In the genomic region with DNA sequence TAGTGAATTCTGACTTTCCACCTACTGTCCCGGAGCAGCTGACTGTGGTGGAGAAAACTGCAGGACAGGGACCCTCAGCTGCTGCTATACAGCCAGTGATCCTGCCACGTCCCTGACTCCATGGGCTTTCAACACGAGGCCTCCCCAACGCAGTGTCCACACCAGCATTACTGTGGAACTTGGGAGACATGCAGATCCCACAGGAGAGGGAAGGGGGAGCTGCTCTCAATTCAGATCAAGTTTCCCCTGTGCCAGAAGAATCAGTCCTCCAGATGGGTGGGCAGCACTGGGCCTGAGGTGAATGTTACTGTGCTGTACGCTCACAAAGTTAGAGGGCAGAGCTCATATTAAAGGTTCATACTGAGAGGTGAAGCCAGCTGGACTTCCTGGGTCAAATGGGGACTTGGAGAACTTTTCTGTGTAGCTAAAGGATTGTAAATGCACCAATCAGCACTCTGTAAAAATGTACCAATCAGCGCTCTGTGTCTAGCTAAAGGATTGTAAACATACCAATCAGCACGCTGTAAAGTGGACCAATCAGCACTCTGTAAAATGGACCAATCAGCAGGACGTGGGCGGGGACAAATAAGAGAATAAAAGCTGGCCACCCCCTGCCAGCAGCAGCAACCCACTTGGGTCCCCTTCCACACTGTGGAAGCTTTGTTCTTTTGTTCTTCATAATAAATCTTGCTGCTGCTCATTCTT, we compare ENCODE assay signal across 7 cellular contexts. TPM values are rescaled to one million over a fixed set of nuclear protein-coding genes. Genes with fewer than 3 reads are reported as not detected.
DNase-seq lines count a peak whose midpoint lies in the region; ATAC-seq, FAIRE-seq and TF ChIP-seq lines count a peak whose summit lies in the region.
"Not testable (repeated sequence)": the region's sequence is repeated elsewhere in the genome, so short reads cannot be mapped to it uniquely, and the experiment has no call there.

No MANE protein-coding gene starts in this region.

- H4K91ac ChIP-seq in IMR-90 (ENCODE audit: insufficient read depth, low read depth, low read length): peak overlapping the region; percentile 88; the same call in 1 of the 2 replicates

- H3K9me3 Mint-ChIP-seq in astrocyte (ENCODE audit: unreplicated experiment): peaks cover 13% of the 10 kb centered on the region
- H3K9me3 Mint-ChIP-seq in dendritic cell treated with granulocyte-macrophage colony-stimulating factor and Interleukin-4, amounts not matched to agents 40 ng/mL and 50 ng/mL, for 4 days; osteocyte (ENCODE audit: unreplicated experiment): not testable (repeated sequence)

- intact Hi-C loops in IMR-90 (cut with micrococcal nuclease); dendritic cell treated with granulocyte-macrophage colony-stimulating factor and Interleukin-4, amounts not matched to agents 40 ng/mL and 50 ng/mL, for 4 days (cut with micrococcal nuclease); HepG2 (cut with micrococcal nuclease; ENCODE audit: unreplicated experiment): not testable (repeated sequence)

- CTCF ChIA-PET in IMR-90 (lab: Yijun Ruan, JAX); HepG2 (lab: Yijun Ruan, JAX; ENCODE audit: low intra/inter-chr PET ratio, low total read pairs): not testable (repeated sequence)

- in situ Hi-C loops in IMR-90 (cut with MboI; ENCODE audit: low sequenced_read_pairs): loop anchor here (5.0 to 25.0 kb wide), 3 partner anchors 36 to 1026 kb away; partner anchors contain the start of gene AKR1E2
- in situ Hi-C loops in HepG2 (cut with HindIII; ENCODE audit: extremely low pct_ligation_motif_present, low pct_unique_long_range_greater_than_20kb): not testable (repeated sequence)

- not testable (repeated sequence) for BruUV-seq in IMR-90 (replicated peaks; lab: Mats Ljungman, UMichigan); HepG2 (replicated peaks; lab: Mats Ljungman, UMichigan)

- not testable (repeated sequence) for H3K27me3 ChIP-seq in IMR-90 (ENCODE audit: control insufficient read depth, insufficient read depth, low read length); OCI-LY3 (ENCODE audit: low read depth, low read length); astrocyte (ENCODE audit: insufficient read depth, low read length); HepG2 (ENCODE audit: control insufficient read depth in 1 of 2, insufficient read depth in 2 of 2, low read length in 2 of 2)

- H3K4me2 ChIP-seq in IMR-90 (ENCODE audit: low read depth, low read length); astrocyte (ENCODE audit: low read length); HepG2 (ENCODE audit: low read depth, low read length): not testable (repeated sequence)
- peak overlapping the region; percentile 36; the same call in 1 of the 2 replicates for H3K4me2 ChIP-seq in OCI-LY3 (ENCODE audit: low read length)

- not testable (repeated sequence) for ATAC-seq in IMR-90 (ENCODE audit: low read depth)
- ATAC-seq in HepG2: peak; percentile 53

- H3K27ac ChIP-seq in IMR-90 (ENCODE audit: insufficient read depth, low read length); OCI-LY3 (ENCODE audit: low read length); astrocyte (ENCODE audit: low read depth, low read length): not testable (repeated sequence)
- H3K27ac ChIP-seq in HepG2 (ENCODE audit: extremely low read length, insufficient read depth, low read length): peak overlapping the region; percentile 25

- not testable (repeated sequence) for H2BK20ac ChIP-seq in IMR-90 (ENCODE audit: low read depth, low read length)

- not testable (repeated sequence) for H3K18ac ChIP-seq in IMR-90 (ENCODE audit: low read depth, low read length)

- not testable (repeated sequence) for H2BK5ac ChIP-seq in IMR-90 (ENCODE audit: low read depth, low read length, poor library complexity, severe bottlenecking)

- dilution Hi-C loops in IMR-90 (cut with HindIII; ENCODE audit: low sequenced_read_pairs, unreplicated experiment): not testable (repeated sequence)

- H3K4ac ChIP-seq in IMR-90 (ENCODE audit: low read depth, low read length): not testable (repeated sequence)

- H3K9me3 ChIP-seq in IMR-90 (ENCODE audit: control insufficient read depth, insufficient read depth, low read length); OCI-LY3 (ENCODE audit: insufficient read depth, low read length); astrocyte (ENCODE audit: insufficient read depth, low read depth, low read length); HepG2 (ENCODE audit: low read length): not testable (repeated sequence)

- not testable (repeated sequence) for H4K20me1 ChIP-seq in IMR-90 (ENCODE audit: insufficient read depth, low read length); OCI-LY3 (ENCODE audit: insufficient read depth, low read length); astrocyte (ENCODE audit: insufficient read depth, low read length); HepG2 (ENCODE audit: insufficient read depth, low read length)

- H4K8ac ChIP-seq in IMR-90 (ENCODE audit: low read depth in 2 of 2, low read length in 2 of 2): not testable (repeated sequence)

- H2BK120ac ChIP-seq in IMR-90 (ENCODE audit: low read depth, low read length): peak overlapping the region; percentile 64; the same call in 1 of the 2 replicates

- FAIRE-seq in astrocyte (lab: Jason Lieb, UNC); HepG2 (lab: Jason Lieb, UNC): not testable (repeated sequence)

- TF ChIP-seq RAD21 in IMR-90 (IDR thresholded peaks at IDR 0.05; ENCODE audit: low read length); HepG2 (CRISPR knock-in tag; IDR thresholded peaks at IDR 0.05): not testable (repeated sequence)

- H2BK15ac ChIP-seq in IMR-90 (ENCODE audit: low read depth, low read length): not testable (repeated sequence)

- H3K4me3 ChIP-seq in IMR-90 (ENCODE audit: insufficient read depth, low read depth, low read length); OCI-LY3 (ENCODE audit: low read length); astrocyte (ENCODE audit: insufficient read depth, low read depth, low read length); HepG2 (replicated peaks in 1 of 3; ENCODE audit: insufficient read depth in 1 of 3, low read depth in 2 of 3, low read length in 3 of 3): not testable (repeated sequence)

- not testable (repeated sequence) for H3K14ac ChIP-seq in IMR-90 (replicated peaks; ENCODE audit: low read depth, low read length)

- 0 out of 2 replicates have a peak overlapping the region, but pooled peaks have one; percentile 18 for H2AK5ac ChIP-seq in IMR-90 (ENCODE audit: low read depth, low read length)

- H3K4me3 Mint-ChIP-seq in astrocyte (ENCODE audit: unreplicated experiment): peak overlapping the region; percentile 40
- H3K4me3 Mint-ChIP-seq in dendritic cell treated with granulocyte-macrophage colony-stimulating factor and Interleukin-4, amounts not matched to agents 40 ng/mL and 50 ng/mL, for 4 days; osteocyte (ENCODE audit: unreplicated experiment): not testable (repeated sequence)

- not testable (repeated sequence) for H3K56ac ChIP-seq in IMR-90 (ENCODE audit: extremely low read depth, insufficient read depth, low read length)

- not testable (repeated sequence) for H3K23ac ChIP-seq in IMR-90 (ENCODE audit: low read depth, low read length)

- 100% methylated on average over 4 of the region's 9 CpGs; no CpG with 5 or more reads in 1 of the 2 experiments for WGBS in IMR-90 (ENCODE audit: extremely low coverage in 2 of 2, insufficient read length in 1 of 2), 2 experiments
- WGBS in HepG2 (ENCODE audit: low lambda C conversion rate): 100% methylated on average over 8 of the region's 9 CpGs

- DNase-seq in DMS 273 (lab: John Stamatoyannopoulos, UW; ENCODE audit: unreplicated experiment) (peak; percentile 5), osteocyte (ENCODE audit: extremely low spot score, unreplicated experiment) (peak; percentile 56)
- DNase-seq in IMR-90; astrocyte (ENCODE audit: low read depth); HepG2 (ENCODE audit: low spot score): not testable (repeated sequence)

- not testable (repeated sequence) for H3K4me1 Mint-ChIP-seq in astrocyte (ENCODE audit: low read depth, unreplicated experiment)
- H3K4me1 Mint-ChIP-seq in dendritic cell treated with granulocyte-macrophage colony-stimulating factor and Interleukin-4, amounts not matched to agents 40 ng/mL and 50 ng/mL, for 4 days (ENCODE audit: low read depth): peaks cover 36% of the 10 kb centered on the region
- H3K4me1 Mint-ChIP-seq in osteocyte (ENCODE audit: unreplicated experiment): peaks cover 12% of the 10 kb centered on the region

- H3K27ac Mint-ChIP-seq in astrocyte (ENCODE audit: unreplicated experiment); osteocyte (ENCODE audit: unreplicated experiment): not testable (repeated sequence)
- peak overlapping the region; percentile 27 for H3K27ac Mint-ChIP-seq in dendritic cell treated with granulocyte-macrophage colony-stimulating factor and Interleukin-4, amounts not matched to agents 40 ng/mL and 50 ng/mL, for 4 days

- not testable (repeated sequence) for H4K5ac ChIP-seq in IMR-90 (ENCODE audit: low read depth, low read length)

- H3K4me1 ChIP-seq in IMR-90 (ENCODE audit: control insufficient read depth, insufficient read depth, low read length) (peaks cover 10% of the 10 kb centered on the region), OCI-LY3 (ENCODE audit: low read length) (peaks cover 18% of the 10 kb centered on the region), HepG2 (ENCODE audit: insufficient read depth, low read length) (peaks cover 28% of the 10 kb centered on the region)
- not testable (repeated sequence) for H3K4me1 ChIP-seq in astrocyte (ENCODE audit: insufficient read depth, low read length)

- H3K79me1 ChIP-seq in IMR-90 (ENCODE audit: low read depth in 1 of 2, low read length in 2 of 2): not testable (repeated sequence)

- H3K9me1 ChIP-seq in IMR-90 (ENCODE audit: insufficient read depth, low read length): not testable (repeated sequence)

- H3K79me2 ChIP-seq in OCI-LY3 (ENCODE audit: low read length); astrocyte (ENCODE audit: insufficient read depth, low read length); HepG2 (ENCODE audit: insufficient read depth, low read length): not testable (repeated sequence)

- TF ChIP-seq CTCF in IMR-90 (conservative IDR thresholded peaks at IDR 0.05; ENCODE audit: low read depth, low read length); OCI-LY3 (IDR thresholded peaks at IDR 0.05; ENCODE audit: low read depth, low read length); astrocyte (IDR thresholded peaks at IDR 0.05; ENCODE audit: insufficient read depth, low read depth, low read length); HepG2 (CRISPR knock-in tag; IDR thresholded peaks at IDR 0.05); osteocyte (IDR thresholded peaks at IDR 0.05): not testable (repeated sequence)

- not testable (repeated sequence) for TF ChIP-seq POLR2A in IMR-90 (IDR thresholded peaks at IDR 0.05; ENCODE audit: low read depth, low read length); HepG2 (IDR thresholded peaks at IDR 0.05; ENCODE audit: insufficient read depth in 1 of 2, low read depth in 2 of 2, low read length in 2 of 2)

- not testable (repeated sequence) for H3K9ac ChIP-seq in IMR-90 (ENCODE audit: low read depth, low read length); OCI-LY3 (ENCODE audit: low read length); astrocyte (ENCODE audit: low read length); HepG2 (ENCODE audit: insufficient read depth, low read depth, low read length)

- H3K36me3 ChIP-seq in IMR-90 (ENCODE audit: control insufficient read depth, insufficient read depth, low read length); OCI-LY3 (replicated peaks; ENCODE audit: low read depth, low read length); astrocyte (ENCODE audit: insufficient read depth, low read length); HepG2 (replicated peaks in 1 of 2; ENCODE audit: control insufficient read depth in 1 of 2, insufficient read depth in 2 of 2, low read length in 2 of 2): not testable (repeated sequence)

- H3K36me3 Mint-ChIP-seq in astrocyte (ENCODE audit: low read depth, unreplicated experiment); dendritic cell treated with granulocyte-macrophage colony-stimulating factor and Interleukin-4, amounts not matched to agents 40 ng/mL and 50 ng/mL, for 4 days (ENCODE audit: low read depth); osteocyte (ENCODE audit: unreplicated experiment): not testable (repeated sequence)

- not testable (repeated sequence) for H3K27me3 Mint-ChIP-seq in astrocyte (ENCODE audit: low read depth, unreplicated experiment); dendritic cell treated with granulocyte-macrophage colony-stimulating factor and Interleukin-4, amounts not matched to agents 40 ng/mL and 50 ng/mL, for 4 days; osteocyte (ENCODE audit: unreplicated experiment)

- H2AFZ ChIP-seq in IMR-90 (replicated peaks; ENCODE audit: low read length, poor library complexity): peak overlapping the region; percentile 53
- H2AFZ ChIP-seq in OCI-LY3 (ENCODE audit: low read depth, low read length); astrocyte (ENCODE audit: low read depth, low read length); HepG2 (ENCODE audit: low read length): not testable (repeated sequence)

- POLR2A ChIA-PET in IMR-90 (lab: Charles Lee; ENCODE audit: unreplicated experiment): not testable (repeated sequence)
- POLR2A ChIA-PET in HepG2 (lab: Yijun Ruan, JAX): interaction anchor here (0.7 kb wide), 1 partner anchor 50 kb away, joined by 3 read pairs; the partner anchor contains the start of gene GDI2

- not testable (repeated sequence) for TF ChIP-seq EP300 in HepG2 (IDR thresholded peaks at IDR 0.05; ENCODE audit: low read depth in 2 of 2, low read length in 2 of 2); HepG2 (CRISPR knock-in tag; IDR thresholded peaks at IDR 0.05; ENCODE audit: borderline replicate concordance)

- H2AK9ac ChIP-seq in IMR-90 (replicated peaks; ENCODE audit: low read depth, low read length, poor library complexity): not testable (repeated sequence)

RNA-seq across cellular contexts. Expression of gene ANKRD16, which starts 26.6 kb away (rescaled TPM):
- total RNA-seq in IMR-90 (2012; rRNA removed): 3.3 and 5.7 TPM in 2 replicates
- polyA plus RNA-seq in IMR-90 (2012; rRNA removed): 5.1 and 6.3 TPM in 2 replicates
- polyA plus RNA-seq in IMR-90 (2012; cell fraction: cytosol; rRNA removed): 2.9 and 5.4 TPM in 2 replicates
- polyA plus RNA-seq in IMR-90 (2012; cell fraction: nucleus; rRNA removed; ENCODE audit: low replicate concordance): 11.0 and 15.6 TPM in 2 replicates
- total RNA-seq in astrocyte: 4.9 TPM in 2 replicates
- total RNA-seq in HepG2 (2016; rRNA removed; fragmentation: Illumina TruSeq; extraction: Trizol): 5.4 and 8.0 TPM in 2 replicates
- 1.9 and 2.7 TPM in 2 replicates for total RNA-seq in HepG2 (2016; cell fraction: cytosol; rRNA removed; fragmentation: Illumina TruSeq; extraction: Trizol; ENCODE audit: low read depth)
- 6.3 and 7.1 TPM in 2 replicates for total RNA-seq in HepG2 (2016; cell fraction: insoluble cytoplasmic fraction; rRNA removed; fragmentation: Illumina TruSeq; extraction: Trizol)
- total RNA-seq in HepG2 (2016; cell fraction: membrane; rRNA removed; fragmentation: Illumina TruSeq; extraction: Trizol): 3.9 and 4.7 TPM in 2 replicates
- total RNA-seq in HepG2 (2016; cell fraction: nucleus; rRNA removed; fragmentation: Illumina TruSeq; extraction: Trizol): 7.7 and 9.0 TPM in 2 replicates
- 11.2 and 11.4 TPM in 2 replicates for polyA plus RNA-seq in HepG2 (2011; rRNA removed)
- polyA plus RNA-seq in HepG2 (2011; cell fraction: cytosol; rRNA removed): 6.7 and 8.3 TPM in 2 replicates
- polyA plus RNA-seq in HepG2 (2011; cell fraction: nucleus; rRNA removed): 16.0 and 18.1 TPM in 2 replicates
- polyA plus RNA-seq in HepG2 (2012): 4.1 and 4.2 TPM in 2 replicates
- polyA plus RNA-seq in HepG2 (2016; cell fraction: cytosol; fragmentation: Illumina TruSeq; extraction: Trizol; ENCODE audit: low read depth): 2.1 and 2.4 TPM in 2 replicates
- 6.3 and 7.9 TPM in 2 replicates for polyA plus RNA-seq in HepG2 (2016; cell fraction: insoluble cytoplasmic fraction; fragmentation: Illumina TruSeq; extraction: Trizol; ENCODE audit: low read depth)
- polyA plus RNA-seq in HepG2 (2016; cell fraction: membrane; fragmentation: Illumina TruSeq; extraction: Trizol; ENCODE audit: low read depth): 3.7 and 4.2 TPM in 2 replicates
- polyA plus RNA-seq in HepG2 (2016; cell fraction: nucleus; fragmentation: Illumina TruSeq; extraction: Trizol; ENCODE audit: insufficient read depth, low read depth): 11.7 and 12.7 TPM in 2 replicates
- 33.4 and 63.2 TPM in 2 replicates for polyA minus RNA-seq in HepG2 (2011; rRNA and poly(A)+ RNA removed; ENCODE audit: low replicate concordance)
- polyA minus RNA-seq in HepG2 (2011; cell fraction: cytosol; rRNA and poly(A)+ RNA removed): 4.2 and 6.3 TPM in 2 replicates
- 25.5 and 26.4 TPM in 2 replicates for polyA minus RNA-seq in HepG2 (2011; cell fraction: nucleus; rRNA and poly(A)+ RNA removed)
- 8.8 and 9.5 TPM in 2 replicates for total RNA-seq in osteocyte

RNA-seq across cellular contexts. Expression of gene FBH1, which starts 26.9 kb away (rescaled TPM):
- total RNA-seq in IMR-90 (2012; rRNA removed) (60.8 and 72.2 TPM in 2 replicates), astrocyte (71.5 and 73.3 TPM in 2 replicates), HepG2 (2016; rRNA removed; fragmentation: Illumina TruSeq; extraction: Trizol) (53.3 and 60.3 TPM in 2 replicates), osteocyte (77.8 and 86.1 TPM in 2 replicates)
- polyA plus RNA-seq in IMR-90 (2012; rRNA removed) (48.8 and 59.3 TPM in 2 replicates), HepG2 (2011; rRNA removed) (48.8 and 51.3 TPM in 2 replicates)
- polyA plus RNA-seq in IMR-90 (2012; cell fraction: cytosol; rRNA removed): 34.7 and 41.0 TPM in 2 replicates
- 128 and 139 TPM in 2 replicates for polyA plus RNA-seq in IMR-90 (2012; cell fraction: nucleus; rRNA removed; ENCODE audit: low replicate concordance)
- 46.8 and 53.6 TPM in 2 replicates for total RNA-seq in HepG2 (2016; cell fraction: cytosol; rRNA removed; fragmentation: Illumina TruSeq; extraction: Trizol; ENCODE audit: low read depth)
- 47.5 and 61.3 TPM in 2 replicates for total RNA-seq in HepG2 (2016; cell fraction: insoluble cytoplasmic fraction; rRNA removed; fragmentation: Illumina TruSeq; extraction: Trizol)
- 86.2 and 93.4 TPM in 2 replicates for total RNA-seq in HepG2 (2016; cell fraction: membrane; rRNA removed; fragmentation: Illumina TruSeq; extraction: Trizol)
- 56.0 and 63.9 TPM in 2 replicates for total RNA-seq in HepG2 (2016; cell fraction: nucleus; rRNA removed; fragmentation: Illumina TruSeq; extraction: Trizol)
- 37.9 and 38.9 TPM in 2 replicates for polyA plus RNA-seq in HepG2 (2011; cell fraction: cytosol; rRNA removed)
- polyA plus RNA-seq in HepG2 (2011; cell fraction: nucleus; rRNA removed): 102 and 103 TPM in 2 replicates
- 25.8 and 31.0 TPM in 2 replicates for polyA plus RNA-seq in HepG2 (2012)
- polyA plus RNA-seq in HepG2 (2016; cell fraction: cytosol; fragmentation: Illumina TruSeq; extraction: Trizol; ENCODE audit: low read depth): 25.2 and 27.2 TPM in 2 replicates
- 42.1 and 54.3 TPM in 2 replicates for polyA plus RNA-seq in HepG2 (2016; cell fraction: insoluble cytoplasmic fraction; fragmentation: Illumina TruSeq; extraction: Trizol; ENCODE audit: low read depth)
- polyA plus RNA-seq in HepG2 (2016; cell fraction: membrane; fragmentation: Illumina TruSeq; extraction: Trizol; ENCODE audit: low read depth): 51.3 and 57.7 TPM in 2 replicates
- polyA plus RNA-seq in HepG2 (2016; cell fraction: nucleus; fragmentation: Illumina TruSeq; extraction: Trizol; ENCODE audit: insufficient read depth, low read depth): 100 and 105 TPM in 2 replicates
- polyA minus RNA-seq in HepG2 (2011; rRNA and poly(A)+ RNA removed; ENCODE audit: low replicate concordance): 111 and 138 TPM in 2 replicates
- 31.6 and 35.3 TPM in 2 replicates for polyA minus RNA-seq in HepG2 (2011; cell fraction: cytosol; rRNA and poly(A)+ RNA removed)
- 71.1 and 80.8 TPM in 2 replicates for polyA minus RNA-seq in HepG2 (2011; cell fraction: nucleus; rRNA and poly(A)+ RNA removed)

RNA-seq across cellular contexts. Expression of gene GDI2, which starts 49.9 kb away (rescaled TPM):
- 396 and 608 TPM in 2 replicates for total RNA-seq in IMR-90 (2012; rRNA removed)
- polyA plus RNA-seq in IMR-90 (2012; rRNA removed): 150 and 171 TPM in 2 replicates
- 73.7 and 75.0 TPM in 2 replicates for polyA plus RNA-seq in IMR-90 (2012; cell fraction: cytosol; rRNA removed)
- polyA plus RNA-seq in IMR-90 (2012; cell fraction: nucleus; rRNA removed; ENCODE audit: low replicate concordance): 24.0 and 62.3 TPM in 2 replicates
- total RNA-seq in astrocyte: 267 and 280 TPM in 2 replicates
- total RNA-seq in HepG2 (2016; rRNA removed; fragmentation: Illumina TruSeq; extraction: Trizol): 477 and 756 TPM in 2 replicates
- total RNA-seq in HepG2 (2016; cell fraction: cytosol; rRNA removed; fragmentation: Illumina TruSeq; extraction: Trizol; ENCODE audit: low read depth): 312 and 326 TPM in 2 replicates
- 471 and 770 TPM in 2 replicates for total RNA-seq in HepG2 (2016; cell fraction: insoluble cytoplasmic fraction; rRNA removed; fragmentation: Illumina TruSeq; extraction: Trizol)
- 290 and 338 TPM in 2 replicates for total RNA-seq in HepG2 (2016; cell fraction: membrane; rRNA removed; fragmentation: Illumina TruSeq; extraction: Trizol)
- total RNA-seq in HepG2 (2016; cell fraction: nucleus; rRNA removed; fragmentation: Illumina TruSeq; extraction: Trizol): 188 and 200 TPM in 2 replicates
- polyA plus RNA-seq in HepG2 (2011; rRNA removed): 118 and 153 TPM in 2 replicates
- polyA plus RNA-seq in HepG2 (2011; cell fraction: cytosol; rRNA removed): 141 and 159 TPM in 2 replicates
- polyA plus RNA-seq in HepG2 (2011; cell fraction: nucleus; rRNA removed): 45.6 and 58.6 TPM in 2 replicates
- polyA plus RNA-seq in HepG2 (2012): 245 and 302 TPM in 2 replicates
- polyA plus RNA-seq in HepG2 (2016; cell fraction: cytosol; fragmentation: Illumina TruSeq; extraction: Trizol; ENCODE audit: low read depth): 68.6 and 71.1 TPM in 2 replicates
- 588 and 612 TPM in 2 replicates for polyA plus RNA-seq in HepG2 (2016; cell fraction: insoluble cytoplasmic fraction; fragmentation: Illumina TruSeq; extraction: Trizol; ENCODE audit: low read depth)
- polyA plus RNA-seq in HepG2 (2016; cell fraction: membrane; fragmentation: Illumina TruSeq; extraction: Trizol; ENCODE audit: low read depth): 141 and 156 TPM in 2 replicates
- 190 and 195 TPM in 2 replicates for polyA plus RNA-seq in HepG2 (2016; cell fraction: nucleus; fragmentation: Illumina TruSeq; extraction: Trizol; ENCODE audit: insufficient read depth, low read depth)
- polyA minus RNA-seq in HepG2 (2011; rRNA and poly(A)+ RNA removed; ENCODE audit: low replicate concordance): 88.7 and 522 TPM in 2 replicates
- 285 and 334 TPM in 2 replicates for polyA minus RNA-seq in HepG2 (2011; cell fraction: cytosol; rRNA and poly(A)+ RNA removed)
- 112 and 162 TPM in 2 replicates for polyA minus RNA-seq in HepG2 (2011; cell fraction: nucleus; rRNA and poly(A)+ RNA removed)
- total RNA-seq in osteocyte: 229 and 232 TPM in 2 replicates
